1 cellular context compared by ENCODE assay signal in the genomic region with DNA sequence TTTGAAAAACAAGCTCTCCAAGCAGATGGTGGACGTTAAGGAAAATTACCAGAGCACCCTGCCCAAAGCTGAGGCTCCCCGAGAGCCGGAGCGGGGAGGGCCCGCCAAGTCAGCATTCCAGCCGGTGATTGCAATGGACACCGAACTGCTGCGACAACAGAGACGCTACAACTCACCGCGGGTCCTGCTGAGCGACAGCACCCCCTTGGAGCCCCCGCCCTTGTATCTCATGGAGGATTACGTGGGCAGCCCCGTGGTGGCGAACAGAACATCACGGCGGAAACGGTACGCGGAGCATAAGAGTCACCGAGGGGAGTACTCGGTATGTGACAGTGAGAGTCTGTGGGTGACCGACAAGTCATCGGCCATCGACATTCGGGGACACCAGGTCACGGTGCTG.
TF ChIP-seq lines count a peak whose summit lies in the region.

No MANE protein-coding gene starts in this region.

TF ChIP-seq in H1, 55 proteins besides CTCF, POLR2A, EP300 and RAD21 (continued from another document):
- TF ChIP-seq, protein P1, sequence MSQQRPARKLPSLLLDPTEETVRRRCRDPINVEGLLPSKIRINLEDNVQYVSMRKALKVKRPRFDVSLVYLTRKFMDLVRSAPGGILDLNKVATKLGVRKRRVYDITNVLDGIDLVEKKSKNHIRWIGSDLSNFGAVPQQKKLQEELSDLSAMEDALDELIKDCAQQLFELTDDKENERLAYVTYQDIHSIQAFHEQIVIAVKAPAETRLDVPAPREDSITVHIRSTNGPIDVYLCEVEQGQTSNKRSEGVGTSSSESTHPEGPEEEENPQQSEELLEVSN (IDR thresholded peaks at IDR 0.05) = no peak
- no peak for TF ChIP-seq SIN3A (conservative IDR thresholded peaks at IDR 0.05 in 1 of 2, IDR thresholded peaks at IDR 0.05 in 1 of 2; ENCODE audit: low read depth in 1 of 2, low read length in 2 of 2)
